ENCODE assay signal across 8 cellular contexts in genomic region chrX:123833387-123833786, GRCh38. TPM values are rescaled to one million over a fixed set of nuclear protein-coding genes. Genes with fewer than 3 reads are reported as not detected.
A peak's percentile ranks its signal among the peaks of the same experiment; 100 is the strongest.
DNase-seq lines count a peak whose midpoint lies in the region; ATAC-seq and TF ChIP-seq lines count a peak whose summit lies in the region.

No MANE protein-coding gene starts in this region.

- H3K9me3 ChIP-seq in liver (ENCODE audit: control insufficient read depth in 4 of 4, low read length in 3 of 4) = no peaks in the 10 kb centered on the region

- TF ChIP-seq CTCF in AG09309 (IDR thresholded peaks at IDR 0.05; ENCODE audit: control insufficient read depth, insufficient read depth, low read depth, low read length, missing control alignments) (peak; percentile 71), liver (IDR thresholded peaks at IDR 0.05; ENCODE audit: low read depth, low read length, missing input control) (peak; percentile 81)

- peak; percentile 82 for ATAC-seq in GM18907 (IDR thresholded peaks at IDR 0.05; ENCODE audit: unreplicated experiment)
- peak; percentile 79 for ATAC-seq in HG03108 (IDR thresholded peaks at IDR 0.05; ENCODE audit: unreplicated experiment)
- peak; percentile 46 to 80 for ATAC-seq in activated CD4-positive, CD25-positive, alpha-beta regulatory T cell treated with anti-CD3 and anti-CD28 coated beads, Interleukin-2, amount 50 U/mL, for 24 hours

- no peaks in the 10 kb centered on the region for H3K27me3 ChIP-seq in liver (ENCODE audit: control insufficient read depth in 4 of 4, insufficient read depth in 4 of 4, low read length in 3 of 4)

- WGBS in liver = 47% methylated on average over 7 of the region's 7 CpGs

- DNase-seq in AG09309 (ENCODE audit: low read depth) (no peak), NCI-H2171 treated with DMSO at 0.1 percent for 48 hours (lab: John Stamatoyannopoulos, UW) (peak; percentile 23), cerebellum (ENCODE audit: low spot score) (peak; percentile 62)
- DNase-seq in stimulated activated CD8-positive, alpha-beta memory T cell treated with anti-CD3 and anti-CD28 coated beads, Interleukin-15, amount 100 ng/mL, for 48 hours (ENCODE audit: low read depth in 2 of 2) = peak; percentile 27 to 30

- H3K4me3 ChIP-seq in AG09309 (ENCODE audit: control insufficient read depth, low read depth, low read length) = no peak overlapping the region
- no peak overlapping the region for H3K4me3 ChIP-seq in liver (ENCODE audit: low read depth in 1 of 3, low read length in 3 of 3)

- peaks cover 0 to 4% (median 1%) of the 10 kb centered on the region in 4 donors for H3K4me1 ChIP-seq in liver (ENCODE audit: control insufficient read depth in 4 of 4, insufficient read depth in 4 of 4, low read length in 3 of 4)

- peak; percentile 90 to 96 for TF ChIP-seq RAD21 in liver (IDR thresholded peaks at IDR 0.05)

- H3K9ac ChIP-seq in liver (ENCODE audit: low read depth in 1 of 2, low read length in 2 of 2) = no peak overlapping the region

- H3K27ac ChIP-seq in liver (ENCODE audit: low read depth in 1 of 2, low read length in 2 of 2) = no peak overlapping the region

- H3K36me3 ChIP-seq in liver (ENCODE audit: control insufficient read depth in 4 of 4, insufficient read depth in 3 of 4, low read depth in 1 of 4, low read length in 3 of 4) = no peaks in the 10 kb centered on the region

TF ChIP-seq in liver, 16 proteins besides CTCF, POLR2A, EP300 and RAD21:
- TF ChIP-seq RXRA (IDR thresholded peaks at IDR 0.05) (peak; percentile 41 to 50), MAX (IDR thresholded peaks at IDR 0.05) (no peak), SP1 (IDR thresholded peaks at IDR 0.05) (no peak), ATF3 (IDR thresholded peaks at IDR 0.05) (no peak), TAF1 (conservative IDR thresholded peaks at IDR 0.05) (no peak)

RNA-seq across cellular contexts. Expression of gene XIAP, which starts 26.5 kb away (rescaled TPM):
- total RNA-seq in cerebellum (48.0 TPM), liver (10 to 100 TPM; 22.0 to 22.8 TPM)
- 1 to 10 TPM; 7.8 to 9.1 TPM for polyA plus RNA-seq in liver
